ENCODE assay signal across 11 cellular contexts in the genomic region with DNA sequence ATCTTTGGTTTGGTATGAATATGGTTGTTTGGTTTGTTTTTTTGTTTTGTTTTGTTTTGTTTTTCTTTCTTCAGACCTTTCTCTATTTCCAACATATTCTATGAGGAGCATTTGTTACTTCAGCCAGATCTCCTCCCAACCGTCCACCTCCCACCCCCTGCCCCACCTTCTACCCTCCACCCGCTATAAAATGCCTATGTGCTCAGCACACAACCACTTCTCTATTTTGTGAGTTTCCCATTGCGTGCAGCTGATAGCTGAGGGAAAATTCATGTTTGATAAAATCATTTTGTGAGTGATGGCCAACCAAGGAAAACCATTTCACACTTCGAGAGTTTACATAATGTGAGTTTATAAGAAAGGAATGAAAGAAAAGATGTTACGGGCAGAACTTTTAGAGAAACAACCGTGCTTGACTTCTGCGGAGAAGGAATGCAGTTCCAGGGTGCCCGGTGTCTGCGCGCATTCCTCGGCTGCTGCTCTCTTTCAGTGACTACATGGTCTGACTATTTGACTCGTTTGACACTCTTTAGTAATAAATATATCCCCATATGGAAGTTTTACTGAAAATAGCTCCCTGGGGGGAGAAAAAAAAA.
DNase-seq lines count a peak whose midpoint lies in the region; ATAC-seq and TF ChIP-seq lines count a peak whose summit lies in the region.
"Had no signal": no experiment of that assay in that cellular context is flagged by ENCODE, and none has a peak within 500 bp of the region (broad histone marks: within the 10 kb centered on the region; RNA-seq: fewer than 3 reads in every experiment).

No MANE protein-coding gene starts in this region.

- DNase-seq in ELR (ENCODE audit: low read depth), result peak; percentile 71
- peak; percentile 54 to 69 for DNase-seq in foreskin keratinocyte
- DNase-seq in inferior parietal cortex (ENCODE audit: extremely low spot score), result no peak
- DNase-seq in NCI-H2227 treated with DMSO at 0.1 percent for 48 hours (lab: John Stamatoyannopoulos, UW), result no peak
- DNase-seq in posterior cingulate gyrus, result no peak
- DNase-seq: CD8-positive, alpha-beta memory T cell; effector CD8-positive, alpha-beta T cell; kidney had no signal

- H3K9ac ChIP-seq in rectal smooth muscle tissue (ENCODE audit: low read length), result no peak overlapping the region

- H3K27ac ChIP-seq in foreskin keratinocyte, result no peak overlapping the region
- peak overlapping the region; percentile 77 for H3K27ac ChIP-seq in rectal smooth muscle tissue (ENCODE audit: low read depth, low read length)

- TF ChIP-seq CTCF in foreskin keratinocyte (conservative IDR thresholded peaks at IDR 0.05), result no peak

- intact Hi-C loops in posterior cingulate gyrus (cut with DNase I), result no loop called here

- peak; percentile 97 for ATAC-seq in SK-N-SH treated with all-trans-retinoic acid at 6 μM for 48 hours
- peak; percentile 48 for ATAC-seq in foreskin keratinocyte
- ATAC-seq in HG03571 (IDR thresholded peaks at IDR 0.05; ENCODE audit: unreplicated experiment), result no peak

- H3K36me3 ChIP-seq in rectal smooth muscle tissue (ENCODE audit: control insufficient read depth, insufficient read depth, low read length), result no peaks in the 10 kb centered on the region

- H3K4me3 ChIP-seq in rectal smooth muscle tissue (ENCODE audit: low read length), result peak overlapping the region; percentile 36

- H3K27me3 ChIP-seq in foreskin keratinocyte (no peaks in the 10 kb centered on the region), rectal smooth muscle tissue (ENCODE audit: control insufficient read depth, insufficient read depth, low read length) (no peaks in the 10 kb centered on the region)

- H3K4me1 ChIP-seq in foreskin keratinocyte, result peaks cover 5% of the 10 kb centered on the region
- H3K4me1 ChIP-seq in rectal smooth muscle tissue (ENCODE audit: control insufficient read depth, insufficient read depth, low read length), result peaks cover 9% of the 10 kb centered on the region

TF ChIP-seq in SK-N-SH treated with all-trans-retinoic acid at 6 μM for 48 hours, 23 proteins besides CTCF, POLR2A, EP300 and RAD21:
- TF ChIP-seq PATZ1 (CRISPR knock-in tag; IDR thresholded peaks at IDR 0.05; ENCODE audit: borderline replicate concordance) (no peak), ZFP3 (CRISPR knock-in tag; IDR thresholded peaks at IDR 0.05) (no peak), ISL1 (CRISPR knock-in tag; IDR thresholded peaks at IDR 0.05) (peak; percentile 58; the same call in 1 of the 2 replicates), OSR1 (CRISPR knock-in tag; IDR thresholded peaks at IDR 0.05) (no peak), TCF4 (CRISPR knock-in tag; IDR thresholded peaks at IDR 0.05; ENCODE audit: borderline replicate concordance) (no peak)
TF ChIP-seq in SK-N-SH treated with all-trans-retinoic acid at 6 μM for 48 hours: peak in this region for 1.

Comparison
In these comparisons a context has a peak if more than half of its experiments do, and no peak if none do; other contexts are left out.
1. DNase-seq: peak in ELR (single experiment) and foreskin keratinocyte (2 of 2); none in inferior parietal cortex (single experiment), NCI-H2227 treated with DMSO at 0.1 percent for 48 hours (single experiment) and posterior cingulate gyrus (0 of 10).